In genomic region chr9:37182718-37183117, GRCh38 we compare ENCODE assay signal across 31 cellular contexts.
"Had no signal": no experiment of that assay in that cellular context is flagged by ENCODE, and none has a peak within 500 bp of the region (broad histone marks: within the 10 kb centered on the region; RNA-seq: fewer than 3 reads in every experiment).

No MANE protein-coding gene starts in this region.

- FAIRE-seq: islet of Langerhans, kidney had no signal

- H3K9me3 ChIP-seq: left lung, neutrophil, right atrium auricular region, suprapubic skin, thoracic aorta, tibial artery, upper lobe of right lung, uterus had no signal

- H3K4me3 ChIP-seq: left lung, lung, neural progenitor cell, right atrium auricular region, skin epidermis, suprapubic skin, thoracic aorta, tibial artery, upper lobe of right lung, uterus had no signal

- H3K4me3 Mint-ChIP-seq: immature natural killer cell; mesothelial cell of epicardium; natural killer cell; nephron progenitor cell; neural progenitor cell; stimulated activated naive CD8-positive, alpha-beta T cell treated with anti-CD3 and anti-CD28 coated beads, Interleukin-15, Interleukin-2, amounts not matched to agents 100 ng/mL and 50 ng/mL, for 24 hours had no signal

- H3K27ac Mint-ChIP-seq: immature natural killer cell; mesothelial cell of epicardium; natural killer cell; nephron progenitor cell; neural progenitor cell; progenitor cell of endocrine pancreas; stimulated activated naive CD8-positive, alpha-beta T cell treated with anti-CD3 and anti-CD28 coated beads, Interleukin-15, Interleukin-2, amounts not matched to agents 100 ng/mL and 50 ng/mL, for 24 hours had no signal

- H3K4me1 ChIP-seq: left lung, neural progenitor cell, right atrium auricular region, suprapubic skin, upper lobe of right lung had no signal

- H3K9ac ChIP-seq: neural progenitor cell had no signal

- H3K27ac ChIP-seq: left lung, neural progenitor cell, neutrophil, right atrium auricular region, skin epidermis, suprapubic skin, thoracic aorta, tibial artery, upper lobe of right lung, uterus had no signal

- H3K4me2 ChIP-seq: neural progenitor cell had no signal

- H2AFZ ChIP-seq: neural progenitor cell had no signal

- H3K9me3 Mint-ChIP-seq: immature natural killer cell had no signal

- H3K4me1 Mint-ChIP-seq: mesothelial cell of epicardium, nephron progenitor cell, neural progenitor cell had no signal

- ATAC-seq: left colon, left lung, natural killer cell, sciatic nerve, upper lobe of right lung had no signal

- DNase-seq: hypothalamus; immature natural killer cell; kidney; left colon; left lung; mesendoderm; naive B cell; natural killer cell; nephron progenitor cell; occipital lobe; stimulated activated CD4-positive, alpha-beta T cell treated with anti-CD3 and anti-CD28 coated beads, Interleukin-12 subunit alpha, Interleukin-12 subunit beta, amount 100 ng/mL, for 4 hours; stimulated activated CD4-positive, alpha-beta T cell treated with anti-CD3 and anti-CD28 coated beads, Interleukin-15, amount 100 ng/mL, for 24 hours; stimulated activated CD4-positive, alpha-beta T cell treated with anti-CD3 and anti-CD28 coated beads, Interleukin-2, amount 100 ng/mL, for 24 hours; stimulated activated CD4-positive, alpha-beta T cell treated with anti-CD3 and anti-CD28 coated beads, Interleukin-4, amount 100 ng/mL, for 1 hour; stimulated activated naive CD4-positive, alpha-beta T cell; tibial artery; trophoblast cell; upper lobe of right lung; uterus had no signal

- H3K36me3 ChIP-seq: left lung, neural progenitor cell, neutrophil, right atrium auricular region, suprapubic skin, thoracic aorta, tibial artery, upper lobe of right lung, uterus had no signal

- H3K27me3 Mint-ChIP-seq: naive B cell; progenitor cell of endocrine pancreas; stimulated activated naive CD8-positive, alpha-beta T cell treated with anti-CD3 and anti-CD28 coated beads, Interleukin-15, Interleukin-2, amounts not matched to agents 100 ng/mL and 50 ng/mL, for 24 hours had no signal

- H3K27me3 ChIP-seq: left lung, neural progenitor cell, neutrophil, right atrium auricular region, suprapubic skin, tibial artery, upper lobe of right lung, uterus had no signal
